9 cellular contexts compared by ENCODE assay signal in the genomic region with DNA sequence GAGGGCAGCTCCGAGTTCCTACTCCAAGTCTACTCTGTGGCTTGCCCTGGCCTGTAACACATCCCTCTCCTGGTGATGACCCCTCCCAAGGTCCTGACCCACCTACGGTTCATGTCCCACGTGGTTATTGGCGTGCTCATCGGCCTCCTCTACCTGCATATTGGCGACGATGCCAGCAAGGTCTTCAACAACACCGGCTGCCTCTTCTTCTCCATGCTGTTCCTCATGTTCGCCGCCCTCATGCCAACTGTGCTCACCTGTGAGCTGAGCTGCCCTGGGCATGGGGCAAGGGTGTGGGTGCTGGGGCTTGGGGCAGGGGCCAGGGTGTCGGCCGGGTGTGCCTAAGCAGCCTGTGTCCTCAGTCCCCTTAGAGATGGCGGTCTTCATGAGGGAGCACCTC. TPM values are rescaled to one million over a fixed set of nuclear protein-coding genes. Genes with fewer than 3 reads are reported as not detected.
"Had no signal": no experiment of that assay in that cellular context is flagged by ENCODE, and none has a peak within 500 bp of the region (broad histone marks: within the 10 kb centered on the region; RNA-seq: fewer than 3 reads in every experiment).

No MANE protein-coding gene starts in this region.

- FAIRE-seq: HepG2 had no signal

- ATAC-seq: GM23338, HepG2 had no signal

- H2AFZ ChIP-seq: GM23338 had no signal

- H3K27ac ChIP-seq: KMS-11 had no signal

- DNase-seq: H7, HCEC 1CT, KBM-7 had no signal

- H3K4me3 Mint-ChIP-seq: GM23338, IgD-negative memory B cell had no signal

- H3K9ac ChIP-seq: KMS-11 had no signal

- H3K9me3 Mint-ChIP-seq: GM23338 had no signal

- H3K27ac Mint-ChIP-seq: GM23338 had no signal

- H3K4me1 Mint-ChIP-seq: IgD-negative memory B cell had no signal

- H3K4me3 ChIP-seq: GM23338 had no signal

- H3K4me2 ChIP-seq: GM23338, KMS-11 had no signal

- H3K36me3 Mint-ChIP-seq: IgD-negative memory B cell had no signal

RNA-seq across cellular contexts. Expression of gene ABCG4, which starts 9.6 kb away (rescaled TPM):
- total RNA-seq: HepG2, HT-29 had no signal
- polyA plus RNA-seq: HepG2, IgD-negative memory B cell had no signal

RNA-seq across cellular contexts. Expression of gene NHERF4, which starts 26.8 kb away (rescaled TPM):
- total RNA-seq: GM23338, H4, H7 had no signal
- polyA plus RNA-seq: IgD-negative memory B cell had no signal
